20 cellular contexts compared by ENCODE assay signal in genomic region chr5:32512916-32513315, GRCh38.
"Had no signal": no experiment of that assay in that cellular context is flagged by ENCODE, and none has a peak within 500 bp of the region (broad histone marks: within the 10 kb centered on the region; RNA-seq: fewer than 3 reads in every experiment).

No MANE protein-coding gene starts in this region.

- DNase-seq: effector CD4-positive, alpha-beta T cell; endodermal cell; erythroblast; gastrocnemius medialis; heart right ventricle; hypothalamus; kidney glomerular epithelial cell; mammary epithelial cell; naive thymus-derived CD8-positive, alpha-beta T cell; posterior cingulate gyrus; sigmoid colon; small intestine; stimulated activated CD4-positive, alpha-beta T cell treated with anti-CD3 and anti-CD28 coated beads, Interleukin-12 subunit alpha, Interleukin-12 subunit beta, amount 100 ng/mL, for 4 hours; stimulated activated naive CD4-positive, alpha-beta T cell; stomach; substantia nigra; transverse colon had no signal

- ATAC-seq: gastrocnemius medialis; heart right ventricle; naive thymus-derived CD8-positive, alpha-beta T cell had no signal

- H3K27ac ChIP-seq: coronary artery, gastrocnemius medialis, heart right ventricle, neutrophil, sigmoid colon, stomach, thoracic aorta, transverse colon had no signal

- H3K27me3 ChIP-seq: heart right ventricle, sigmoid colon, stomach, transverse colon had no signal

- H3K36me3 ChIP-seq: gastrocnemius medialis, heart right ventricle, neutrophil, sigmoid colon, stomach, thoracic aorta, transverse colon had no signal

- H3K9me3 ChIP-seq: gastrocnemius medialis, heart right ventricle, neutrophil, sigmoid colon, stomach, thoracic aorta, transverse colon had no signal

- H3K4me1 ChIP-seq: gastrocnemius medialis, stomach, transverse colon had no signal

- H3K4me3 ChIP-seq: coronary artery, gastrocnemius medialis, heart right ventricle, sigmoid colon, stomach, thoracic aorta, transverse colon had no signal
